22 cellular contexts compared by ENCODE assay signal in the genomic region with DNA sequence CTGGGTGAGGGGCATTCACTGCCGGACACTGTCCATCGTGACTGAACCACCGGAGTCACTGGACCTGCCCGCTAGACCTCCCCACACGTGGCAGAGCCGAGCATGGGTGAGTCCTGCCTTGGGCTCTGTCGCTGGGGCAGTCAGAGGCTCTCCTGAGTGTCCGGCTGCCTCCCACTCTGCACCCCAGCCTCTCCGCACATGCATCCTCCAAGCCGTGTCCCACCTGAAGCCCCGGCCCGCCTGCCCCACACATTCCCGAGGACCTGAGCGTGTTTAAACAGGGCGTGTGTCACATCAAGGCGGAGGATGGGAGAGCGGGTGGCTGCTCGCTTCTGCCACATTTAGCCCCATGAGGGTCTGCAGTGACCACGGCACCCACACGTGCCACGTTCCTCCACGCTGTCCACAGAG. TPM values are rescaled to one million over a fixed set of nuclear protein-coding genes. Genes with fewer than 3 reads are reported as not detected.
"Had no signal": no experiment of that assay in that cellular context is flagged by ENCODE, and none has a peak within 500 bp of the region (broad histone marks: within the 10 kb centered on the region; RNA-seq: fewer than 3 reads in every experiment).

No MANE protein-coding gene starts in this region.

- ATAC-seq: activated CD4-positive, alpha-beta T cell treated with anti-CD3 and anti-CD28 coated beads for 36 hours; activated T-helper 17 cell treated with anti-CD3 and anti-CD28 coated beads, Interleukin-2, amount 50 U/mL, for 72 hours; T-cell had no signal

- DNase-seq: activated CD4-positive, alpha-beta memory T cell treated with anti-CD3 and anti-CD28 coated beads, Interleukin-2, amount 10 ng/mL, durations not matched to agents 7 days and 5 days; activated CD4-positive, alpha-beta T cell treated with anti-CD3 and anti-CD28 coated beads for 36 hours; activated CD4-positive, alpha-beta T cell treated with anti-CD3 and anti-CD28 coated beads, Interleukin-2, amount 50 U/mL, for 1 hour; activated T-cell treated with anti-CD3 and anti-CD28 coated beads for 4 hours; activated T-cell treated with anti-CD3 and anti-CD28 coated beads, Interleukin-2, amount 50 U/mL, for 48 hours; KG1; NCI-H1048; NCI-H146; NCI-H187 treated with DMSO at 0.1 percent for 48 hours; NCI-H2081 treated with DMSO at 0.1 percent for 48 hours; NCI-H446; NCI-H524; PC-9; T-cell; T-helper 2 cell; T1000; WERI-Rb-1 had no signal

- H3K4me3 ChIP-seq: breast epithelium, PC-9, SK-N-MC had no signal

- H3K27ac ChIP-seq: breast epithelium, PC-9, SK-N-MC, WERI-Rb-1 had no signal

- H2AFZ ChIP-seq: PC-9 had no signal

- H3K4me2 ChIP-seq: PC-9 had no signal

- H3K36me3 ChIP-seq: breast epithelium had no signal

RNA-seq across cellular contexts. Expression of a gene that starts 4.7 kb away (rescaled TPM):
- total RNA-seq: LHCN-M2, M059J had no signal
